ENCODE assay signal across 12 cellular contexts in the genomic region with DNA sequence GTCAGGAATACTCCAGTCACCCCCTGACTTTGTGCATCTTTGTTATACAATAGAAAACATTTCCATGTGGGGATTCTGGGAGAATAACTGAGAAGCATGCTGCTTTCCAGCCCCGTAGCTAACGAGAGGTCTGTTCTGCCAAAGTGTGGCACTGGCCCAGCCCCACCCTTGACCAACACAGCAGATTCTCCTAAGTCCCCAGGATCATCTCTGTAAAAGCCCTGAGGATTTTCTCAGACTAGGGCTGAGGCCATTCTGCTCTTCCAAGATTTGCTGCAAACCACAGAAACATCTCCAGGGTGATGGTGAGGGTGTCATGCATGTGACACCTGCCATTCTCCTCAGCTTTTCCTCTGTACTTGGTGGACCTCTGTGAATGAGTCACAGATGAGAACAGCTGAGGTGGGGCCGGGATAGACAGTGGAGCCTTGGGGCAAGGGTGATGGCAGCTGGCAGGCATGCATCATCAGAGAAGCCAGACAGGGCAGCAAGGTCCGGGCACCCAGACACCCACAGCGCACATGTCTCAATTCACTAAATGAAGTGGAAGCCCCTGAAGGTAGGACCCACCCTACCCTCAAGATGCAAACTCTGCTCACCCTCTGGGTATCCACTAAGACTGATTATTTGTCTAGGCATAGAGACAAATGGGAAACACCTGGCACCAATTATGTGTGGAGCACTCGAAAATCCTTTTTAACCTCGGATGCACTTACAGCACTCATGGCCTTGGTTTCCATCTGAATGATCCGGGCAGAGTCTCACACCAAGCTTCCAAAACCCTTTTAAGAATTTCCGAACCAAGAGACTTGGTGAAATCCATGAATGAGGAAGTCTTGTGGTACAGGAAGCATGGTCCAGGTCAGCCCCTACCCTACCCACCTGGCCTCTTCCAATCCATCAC. TPM values are rescaled to one million over a fixed set of nuclear protein-coding genes. Genes with fewer than 3 reads are reported as not detected.
DNase-seq lines count a peak whose midpoint lies in the region; ATAC-seq and TF ChIP-seq lines count a peak whose summit lies in the region.
"Had no signal": no experiment of that assay in that cellular context is flagged by ENCODE, and none has a peak within 500 bp of the region (broad histone marks: within the 10 kb centered on the region; RNA-seq: fewer than 3 reads in every experiment).

No MANE protein-coding gene starts in this region.

- DNase-seq in AG08395 (ENCODE audit: low spot score) (peak; percentile 33), EL (peak; percentile 69), SHP77 treated with DMSO at 0.1 percent for 48 hours (lab: John Stamatoyannopoulos, UW) (peak; percentile 75), glomerular visceral epithelial cell (ENCODE audit: extremely low spot score) (peak; percentile 87), body of pancreas (no peak), GM19238 (ENCODE audit: insufficient read length, low spot score) (no peak)
- DNase-seq: activated CD8-positive, alpha-beta memory T cell treated with anti-CD3 and anti-CD28 coated beads, Interleukin-2, amount 50 U/mL, for 48 hours; NCI-H446 treated with DMSO at 0.1 percent for 48 hours had no signal

- H3K4me3 ChIP-seq in body of pancreas: no peak overlapping the region
- H3K4me3 ChIP-seq: psoas muscle, tibial nerve had no signal

- intact Hi-C loops in body of pancreas (cut with DNase I): no loop called here

- no peak for TF ChIP-seq POLR2A in body of pancreas (IDR thresholded peaks at IDR 0.05)

- 78 to 79% methylated on average over 9 of the region's 9 CpGs for whole genome bisulfite sequencing in body of pancreas, 2 donors

- H3K27ac ChIP-seq in body of pancreas: no peak overlapping the region
- H3K27ac ChIP-seq: psoas muscle had no signal

- no peaks in the 10 kb centered on the region for H3K9me3 ChIP-seq in body of pancreas
- H3K9me3 ChIP-seq: psoas muscle, tibial nerve had no signal

- no peaks in the 10 kb centered on the region for H3K27me3 ChIP-seq in body of pancreas
- H3K27me3 ChIP-seq: tibial nerve had no signal

- no peaks in the 10 kb centered on the region for H3K4me1 ChIP-seq in body of pancreas

- TF ChIP-seq CTCF in body of pancreas (IDR thresholded peaks at IDR 0.05): no peak

- H3K36me3 ChIP-seq in body of pancreas (replicated peaks in 1 of 2; ENCODE audit: insufficient read depth in 1 of 2, low read depth in 2 of 2): no peaks in the 10 kb centered on the region
- H3K36me3 ChIP-seq: tibial nerve had no signal

- no peak for ATAC-seq in body of pancreas
- ATAC-seq in GM21367 (IDR thresholded peaks at IDR 0.05; ENCODE audit: unreplicated experiment): no peak
- ATAC-seq in HG03520 (IDR thresholded peaks at IDR 0.05; ENCODE audit: unreplicated experiment): no peak

RNA-seq across cellular contexts. Expression of a gene that starts 20.1 kb away (rescaled TPM):
- 10 to 100 TPM; 35.3 to 73.5 TPM for total RNA-seq in body of pancreas

Comparison
In these comparisons a context has a peak if more than half of its experiments do, and no peak if none do; other contexts are left out.
1. DNase-seq: peak in AG08395 (single experiment), EL (single experiment), SHP77 treated with DMSO at 0.1 percent for 48 hours (single experiment) and glomerular visceral epithelial cell (single experiment); none in body of pancreas (0 of 4) and GM19238 (single experiment).